Comparison of ENCODE assay signal across 22 cellular contexts in genomic region chr1:181704556-181704955, GRCh38.
A peak's percentile ranks its signal among the peaks of the same experiment; 100 is the strongest.
DNase-seq lines count a peak whose midpoint lies in the region; ATAC-seq and TF ChIP-seq lines count a peak whose summit lies in the region.
"Had no signal": no experiment of that assay in that cellular context is flagged by ENCODE, and none has a peak within 500 bp of the region (broad histone marks: within the 10 kb centered on the region; RNA-seq: fewer than 3 reads in every experiment).

No MANE protein-coding gene starts in this region.

- ATAC-seq in HG03342 (IDR thresholded peaks at IDR 0.05; ENCODE audit: unreplicated experiment) = no peak
- ATAC-seq: foreskin keratinocyte, lower lobe of right lung, sciatic nerve had no signal

- no peaks in the 10 kb centered on the region for H3K4me1 ChIP-seq in prostate gland (replicated peaks)
- H3K4me1 ChIP-seq: BE2C, foreskin keratinocyte, lower lobe of right lung, suprapubic skin had no signal

- TF ChIP-seq CTCF in prostate gland (IDR thresholded peaks at IDR 0.05) = no peak

- H3K27me3 ChIP-seq in prostate gland (replicated peaks; ENCODE audit: insufficient read depth) = no peaks in the 10 kb centered on the region
- H3K27me3 ChIP-seq: BE2C, dorsolateral prefrontal cortex, foreskin keratinocyte, hepatocyte, suprapubic skin had no signal

- H3K4me3 ChIP-seq in prostate gland = no peak overlapping the region
- H3K4me3 ChIP-seq: dorsolateral prefrontal cortex, hepatocyte, lower lobe of right lung, suprapubic skin had no signal

- TF ChIP-seq POLR2A in erythroblast (IDR thresholded peaks at IDR 0.05; ENCODE audit: low read length) = no peak
- TF ChIP-seq POLR2A in prostate gland (IDR thresholded peaks at IDR 0.05) = no peak

- DNase-seq in NCI-H187 treated with DMSO at 0.1 percent for 48 hours (lab: John Stamatoyannopoulos, UW) (peak; percentile 31), NCI-H187 (lab: John Stamatoyannopoulos, UW) (no peak), NCI-H446 treated with DMSO at 0.1 percent for 48 hours (lab: John Stamatoyannopoulos, UW) (peak; percentile 83), ecto neural progenitor cell (ENCODE audit: low spot score) (peak; percentile 58), retina (peak; percentile 58), erythroblast (lab: John Stamatoyannopoulos, UW) (no peak), prostate gland (ENCODE audit: low spot score) (no peak)
- DNase-seq: activated CD4-positive, alpha-beta memory T cell treated with anti-CD3 and anti-CD28 coated beads, Interleukin-2, amount 10 ng/mL, durations not matched to agents 7 days and 5 days; activated gamma-delta T cell treated with Interleukin-2 at 50 U/mL for 16 hours; BE2C; foreskin keratinocyte; GDM1; GOT3; lower lobe of right lung; MM.1S; T-helper 9 cell had no signal

- no peaks in the 10 kb centered on the region for H3K9me3 ChIP-seq in prostate gland
- H3K9me3 ChIP-seq: BE2C, lower lobe of right lung, suprapubic skin had no signal

- no peak overlapping the region for H3K27ac ChIP-seq in prostate gland
- H3K27ac ChIP-seq: dorsolateral prefrontal cortex, epithelial cell of prostate, foreskin keratinocyte, hepatocyte, lower lobe of right lung, suprapubic skin had no signal

- no peaks in the 10 kb centered on the region for H3K36me3 ChIP-seq in prostate gland
- H3K36me3 ChIP-seq: BE2C, lower lobe of right lung, suprapubic skin had no signal

- WGBS in prostate gland = 60% methylated on average over 8 of the region's 8 CpGs

- intact Hi-C loops in prostate gland (cut with DNase I) = no loop called here

Comparison
In these comparisons a context has a peak if more than half of its experiments do, and no peak if none do; other contexts are left out.
1. DNase-seq: peak in NCI-H187 treated with DMSO at 0.1 percent for 48 hours (single experiment), NCI-H446 treated with DMSO at 0.1 percent for 48 hours (single experiment), ecto neural progenitor cell (single experiment) and retina (single experiment); none in NCI-H187 (0 of 2), erythroblast (0 of 2) and prostate gland (single experiment).